Comparison of ENCODE assay signal across 9 cellular contexts in genomic region chr10:33126118-33126517, GRCh38.
DNase-seq lines count a peak whose midpoint lies in the region; ATAC-seq, FAIRE-seq and TF ChIP-seq lines count a peak whose summit lies in the region.
"Had no signal": no experiment of that assay in that cellular context is flagged by ENCODE, and none has a peak within 500 bp of the region (broad histone marks: within the 10 kb centered on the region; RNA-seq: fewer than 3 reads in every experiment).

No MANE protein-coding gene starts in this region.

- TF ChIP-seq CTCF in prostate gland (IDR thresholded peaks at IDR 0.05): no peak

- H3K27ac Mint-ChIP-seq in T-cell: peak overlapping the region; percentile 93 to 97

- DNase-seq in T-cell (peak in 26 of 34 experiments; percentile 15 to 50 (median 35)), prostate gland (ENCODE audit: low spot score) (peak; percentile 13), NCI-H2029 treated with DMSO at 0.1 percent for 48 hours (lab: John Stamatoyannopoulos, UW) (no peak), small intestine (no peak), retina (no peak)
- DNase-seq in effector CD4-positive, alpha-beta T cell: peak; percentile 42
- DNase-seq: MM.1S had no signal

- intact Hi-C loops in prostate gland (cut with DNase I): no loop called here

- POLR2A ChIA-PET in T-cell (lab: Charles Lee): interaction anchor here (0.6 to 1.8 kb wide), 5 partner anchors 11 to 806 kb away, joined by 3 to 10 read pairs (median 6); no protein-coding TSS in a partner anchor

- H3K4me3 Mint-ChIP-seq in T-cell: peak overlapping the region; percentile 0 to 65 (median 10)

- ATAC-seq in GM21390 (IDR thresholded peaks at IDR 0.05; ENCODE audit: unreplicated experiment) (peak; percentile 56), T-cell (replicated peaks in 1 of 4) (peak; percentile 82 to 92 (median 91)), HG03354 (IDR thresholded peaks at IDR 0.05; ENCODE audit: poor library complexity, severe bottlenecking, unreplicated experiment) (no peak)

- 59% methylated on average over 7 of the region's 7 CpGs for WGBS in prostate gland
- 54 to 72% (median 69%) methylated on average over 7 of the region's 7 CpGs for WGBS in small intestine, 3 donors

- H3K4me1 ChIP-seq in prostate gland (replicated peaks) (no peaks in the 10 kb centered on the region), small intestine (ENCODE audit: control insufficient read depth in 2 of 2, insufficient read depth in 1 of 2, low read depth in 1 of 2, low read length in 1 of 2) (no peaks in the 10 kb centered on the region)

- H3K9me3 Mint-ChIP-seq in T-cell: no peaks in the 10 kb centered on the region

- H3K27me3 ChIP-seq in prostate gland (replicated peaks; ENCODE audit: insufficient read depth) (no peaks in the 10 kb centered on the region), small intestine (ENCODE audit: control insufficient read depth in 2 of 2, insufficient read depth in 2 of 2, low read length in 2 of 2) (no peaks in the 10 kb centered on the region)

- CTCF ChIA-PET in T-cell (lab: Charles Lee): interaction anchor here (0.6 to 1.9 kb wide), 12 partner anchors 9 to 119 kb away, joined by 3 to 12 read pairs (median 4); no protein-coding TSS in a partner anchor

- no peaks in the 10 kb centered on the region for H3K27me3 Mint-ChIP-seq in T-cell

- FAIRE-seq in small intestine (lab: Jason Lieb, UNC): no peak

- H3K36me3 ChIP-seq in prostate gland: no peaks in the 10 kb centered on the region
- H3K36me3 ChIP-seq in small intestine (ENCODE audit: control insufficient read depth in 2 of 2, insufficient read depth in 2 of 2, low read length in 2 of 2): no peaks in the 10 kb centered on the region

- H3K9me3 ChIP-seq in prostate gland: no peaks in the 10 kb centered on the region
- no peaks in the 10 kb centered on the region for H3K9me3 ChIP-seq in small intestine (ENCODE audit: control insufficient read depth, low read depth)

- no peaks in the 10 kb centered on the region for H3K36me3 Mint-ChIP-seq in T-cell

- H3K4me3 ChIP-seq in prostate gland: no peak overlapping the region
- H3K4me3 ChIP-seq in small intestine (ENCODE audit: low read depth in 1 of 2, low read length in 2 of 2): no peak overlapping the region

- H3K27ac ChIP-seq in prostate gland (peak overlapping the region in 1 of 2 donors; percentile 9), small intestine (ENCODE audit: low read depth in 1 of 2, low read length in 1 of 2) (peak overlapping the region in 1 of 2 donors; percentile 12)

- H3K4me1 Mint-ChIP-seq in T-cell: peaks cover 66 to 94% (median 79%) of the 10 kb centered on the region in 3 donors

- TF ChIP-seq POLR2A in prostate gland (IDR thresholded peaks at IDR 0.05): no peak

Comparison
In these comparisons a context has a peak if more than half of its experiments do, and no peak if none do; other contexts are left out.
1. DNase-seq: peak in T-cell (26 of 34), effector CD4-positive, alpha-beta T cell (single experiment) and prostate gland (single experiment); none in NCI-H2029 treated with DMSO at 0.1 percent for 48 hours (single experiment), small intestine (single experiment) and retina (single experiment).